ENCODE assay signal across 20 cellular contexts in genomic region chr9:101270325-101270701, GRCh38.
"Had no signal": no experiment of that assay in that cellular context is flagged by ENCODE, and none has a peak within 500 bp of the region (broad histone marks: within the 10 kb centered on the region; RNA-seq: fewer than 3 reads in every experiment).

No MANE protein-coding gene starts in this region.

- H3K27me3 ChIP-seq: ascending aorta, ovary had no signal

- H3K36me3 ChIP-seq: ascending aorta, ovary, thoracic aorta, WERI-Rb-1 had no signal

- H3K4me1 Mint-ChIP-seq: activated naive CD8-positive, alpha-beta T cell treated with anti-CD3 and anti-CD28 coated beads, Interleukin-2, amount 10 ng/mL, durations not matched to agents 7 days and 5 days had no signal

- H3K27ac Mint-ChIP-seq: activated CD8-positive, alpha-beta T cell treated with anti-CD3 and anti-CD28 coated beads for 36 hours; activated naive CD8-positive, alpha-beta T cell treated with anti-CD3 and anti-CD28 coated beads, Interleukin-2, amount 10 ng/mL, durations not matched to agents 7 days and 5 days; activated T-cell treated with anti-CD3 and anti-CD28 coated beads, Interleukin-2, amount 50 U/mL, for 72 hours; memory B cell had no signal

- H3K27me3 Mint-ChIP-seq: memory B cell had no signal

- H3K27ac ChIP-seq: ascending aorta, coronary artery, ovary, thoracic aorta, WERI-Rb-1 had no signal

- H3K9me3 Mint-ChIP-seq: activated CD8-positive, alpha-beta T cell treated with anti-CD3 and anti-CD28 coated beads for 36 hours; activated naive CD8-positive, alpha-beta T cell treated with anti-CD3 and anti-CD28 coated beads, Interleukin-2, amount 10 ng/mL, durations not matched to agents 7 days and 5 days; activated T-cell treated with anti-CD3 and anti-CD28 coated beads, Interleukin-2, amount 50 U/mL, for 72 hours; memory B cell; neural crest cell had no signal

- H3K4me3 ChIP-seq: ascending aorta, coronary artery, ovary, thoracic aorta had no signal

- ATAC-seq: activated CD8-positive, alpha-beta T cell treated with anti-CD3 and anti-CD28 coated beads for 36 hours; activated T-cell treated with anti-CD3 and anti-CD28 coated beads, Interleukin-2, amount 50 U/mL, for 72 hours; stimulated activated naive CD8-positive, alpha-beta T cell treated with anti-CD3 and anti-CD28 coated beads, Interleukin-15, Interleukin-2, amounts not matched to agents 100 U/mL and 50 U/mL, for 24 hours had no signal

- H3K4me3 Mint-ChIP-seq: activated CD8-positive, alpha-beta T cell treated with anti-CD3 and anti-CD28 coated beads for 36 hours; activated naive CD8-positive, alpha-beta T cell treated with anti-CD3 and anti-CD28 coated beads, Interleukin-2, amount 10 ng/mL, durations not matched to agents 7 days and 5 days; activated T-cell treated with anti-CD3 and anti-CD28 coated beads, Interleukin-2, amount 50 U/mL, for 72 hours; memory B cell; neural crest cell had no signal

- H3K4me1 ChIP-seq: ascending aorta had no signal

- H3K9me3 ChIP-seq: ascending aorta, ovary, thoracic aorta had no signal

- H3K36me3 Mint-ChIP-seq: activated naive CD8-positive, alpha-beta T cell treated with anti-CD3 and anti-CD28 coated beads, Interleukin-2, amount 10 ng/mL, durations not matched to agents 7 days and 5 days; memory B cell had no signal

- DNase-seq: activated CD4-positive, alpha-beta T cell treated with anti-CD3 and anti-CD28 coated beads for 4 hours; activated CD8-positive, alpha-beta memory T cell treated with anti-CD3 and anti-CD28 coated beads, Interleukin-2, amount 50 U/mL, for 4 hours; activated CD8-positive, alpha-beta T cell treated with anti-CD3 and anti-CD28 coated beads for 36 hours; activated gamma-delta T cell treated with Interleukin-2 at 50 U/mL for 16 hours; activated naive CD8-positive, alpha-beta T cell treated with anti-CD3 and anti-CD28 coated beads, Interleukin-2, amount 10 ng/mL, durations not matched to agents 7 days and 5 days; activated T-cell treated with anti-CD3 and anti-CD28 coated beads, Interleukin-2, amount 50 U/mL, for 72 hours; effector memory CD4-positive, alpha-beta T cell; erythroblast; left colon; ovary; stimulated activated CD4-positive, alpha-beta T cell treated with anti-CD3 and anti-CD28 coated beads, Interleukin-4, amount 100 ng/mL, for 1 hour; stimulated activated CD8-positive, alpha-beta memory T cell treated with anti-CD3 and anti-CD28 coated beads, Interleukin-4, amount 100 ng/mL, for 48 hours; stimulated activated naive CD8-positive, alpha-beta T cell treated with anti-CD3 and anti-CD28 coated beads, Interleukin-15, Interleukin-2, amounts not matched to agents 100 U/mL and 50 U/mL, for 24 hours; T-helper 9 cell; WERI-Rb-1 had no signal
